ENCODE assay signal across 1 cellular context in genomic region chr1:100308777-100309176, GRCh38.
TF ChIP-seq lines count a peak whose summit lies in the region.

No MANE protein-coding gene starts in this region.

TF ChIP-seq in GM23338, 12 proteins besides CTCF, POLR2A, EP300 and RAD21 (continued from another document):
- TF ChIP-seq, protein P1, sequence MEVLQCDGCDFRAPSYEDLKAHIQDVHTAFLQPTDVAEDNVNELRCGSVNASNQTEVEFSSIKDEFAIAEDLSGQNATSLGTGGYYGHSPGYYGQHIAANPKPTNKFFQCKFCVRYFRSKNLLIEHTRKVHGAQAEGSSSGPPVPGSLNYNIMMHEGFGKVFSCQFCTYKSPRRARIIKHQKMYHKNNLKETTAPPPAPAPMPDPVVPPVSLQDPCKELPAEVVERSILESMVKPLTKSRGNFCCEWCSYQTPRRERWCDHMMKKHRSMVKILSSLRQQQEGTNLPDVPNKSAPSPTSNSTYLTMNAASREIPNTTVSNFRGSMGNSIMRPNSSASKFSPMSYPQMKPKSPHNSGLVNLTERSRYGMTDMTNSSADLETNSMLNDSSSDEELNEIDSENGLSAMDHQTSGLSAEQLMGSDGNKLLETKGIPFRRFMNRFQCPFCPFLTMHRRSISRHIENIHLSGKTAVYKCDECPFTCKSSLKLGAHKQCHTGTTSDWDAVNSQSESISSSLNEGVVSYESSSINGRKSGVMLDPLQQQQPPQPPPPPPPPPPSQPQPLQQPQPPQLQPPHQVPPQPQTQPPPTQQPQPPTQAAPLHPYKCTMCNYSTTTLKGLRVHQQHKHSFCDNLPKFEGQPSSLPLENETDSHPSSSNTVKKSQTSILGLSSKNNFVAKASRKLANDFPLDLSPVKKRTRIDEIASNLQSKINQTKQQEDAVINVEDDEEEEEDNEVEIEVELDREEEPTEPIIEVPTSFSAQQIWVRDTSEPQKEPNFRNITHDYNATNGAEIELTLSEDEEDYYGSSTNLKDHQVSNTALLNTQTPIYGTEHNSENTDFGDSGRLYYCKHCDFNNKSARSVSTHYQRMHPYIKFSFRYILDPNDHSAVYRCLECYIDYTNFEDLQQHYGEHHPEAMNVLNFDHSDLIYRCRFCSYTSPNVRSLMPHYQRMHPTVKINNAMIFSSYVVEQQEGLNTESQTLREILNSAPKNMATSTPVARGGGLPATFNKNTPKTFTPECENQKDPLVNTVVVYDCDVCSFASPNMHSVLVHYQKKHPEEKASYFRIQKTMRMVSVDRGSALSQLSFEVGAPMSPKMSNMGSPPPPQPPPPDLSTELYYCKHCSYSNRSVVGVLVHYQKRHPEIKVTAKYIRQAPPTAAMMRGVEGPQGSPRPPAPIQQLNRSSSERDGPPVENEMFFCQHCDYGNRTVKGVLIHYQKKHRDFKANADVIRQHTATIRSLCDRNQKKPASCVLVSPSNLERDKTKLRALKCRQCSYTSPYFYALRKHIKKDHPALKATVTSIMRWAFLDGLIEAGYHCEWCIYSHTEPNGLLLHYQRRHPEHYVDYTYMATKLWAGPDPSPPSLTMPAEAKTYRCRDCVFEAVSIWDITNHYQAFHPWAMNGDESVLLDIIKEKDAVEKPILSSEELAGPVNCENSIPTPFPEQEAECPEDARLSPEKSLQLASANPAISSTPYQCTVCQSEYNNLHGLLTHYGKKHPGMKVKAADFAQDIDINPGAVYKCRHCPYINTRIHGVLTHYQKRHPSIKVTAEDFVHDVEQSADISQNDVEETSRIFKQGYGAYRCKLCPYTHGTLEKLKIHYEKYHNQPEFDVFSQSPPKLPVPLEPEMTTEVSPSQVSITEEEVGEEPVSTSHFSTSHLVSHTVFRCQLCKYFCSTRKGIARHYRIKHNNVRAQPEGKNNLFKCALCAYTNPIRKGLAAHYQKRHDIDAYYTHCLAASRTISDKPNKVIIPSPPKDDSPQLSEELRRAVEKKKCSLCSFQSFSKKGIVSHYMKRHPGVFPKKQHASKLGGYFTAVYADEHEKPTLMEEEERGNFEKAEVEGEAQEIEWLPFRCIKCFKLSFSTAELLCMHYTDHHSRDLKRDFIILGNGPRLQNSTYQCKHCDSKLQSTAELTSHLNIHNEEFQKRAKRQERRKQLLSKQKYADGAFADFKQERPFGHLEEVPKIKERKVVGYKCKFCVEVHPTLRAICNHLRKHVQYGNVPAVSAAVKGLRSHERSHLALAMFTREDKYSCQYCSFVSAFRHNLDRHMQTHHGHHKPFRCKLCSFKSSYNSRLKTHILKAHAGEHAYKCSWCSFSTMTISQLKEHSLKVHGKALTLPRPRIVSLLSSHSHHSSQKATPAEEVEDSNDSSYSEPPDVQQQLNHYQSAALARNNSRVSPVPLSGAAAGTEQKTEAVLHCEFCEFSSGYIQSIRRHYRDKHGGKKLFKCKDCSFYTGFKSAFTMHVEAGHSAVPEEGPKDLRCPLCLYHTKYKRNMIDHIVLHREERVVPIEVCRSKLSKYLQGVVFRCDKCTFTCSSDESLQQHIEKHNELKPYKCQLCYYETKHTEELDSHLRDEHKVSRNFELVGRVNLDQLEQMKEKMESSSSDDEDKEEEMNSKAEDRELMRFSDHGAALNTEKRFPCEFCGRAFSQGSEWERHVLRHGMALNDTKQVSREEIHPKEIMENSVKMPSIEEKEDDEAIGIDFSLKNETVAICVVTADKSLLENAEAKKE (CRISPR knock-in tag; IDR thresholded peaks at IDR 0.05): no peak
- TF ChIP-seq EZH2phosphoT487 (IDR thresholded peaks at IDR 0.05; ENCODE audit: unreplicated experiment) (no peak), NANOG (IDR thresholded peaks at IDR 0.05; ENCODE audit: borderline replicate concordance) (no peak), POLR2AphosphoS5 (IDR thresholded peaks at IDR 0.05; ENCODE audit: low read depth) (no peak), ZNF114 (CRISPR knock-in tag; IDR thresholded peaks at IDR 0.05) (no peak)
TF ChIP-seq in GM23338: peak in this region for 0.
